In the genomic region with DNA sequence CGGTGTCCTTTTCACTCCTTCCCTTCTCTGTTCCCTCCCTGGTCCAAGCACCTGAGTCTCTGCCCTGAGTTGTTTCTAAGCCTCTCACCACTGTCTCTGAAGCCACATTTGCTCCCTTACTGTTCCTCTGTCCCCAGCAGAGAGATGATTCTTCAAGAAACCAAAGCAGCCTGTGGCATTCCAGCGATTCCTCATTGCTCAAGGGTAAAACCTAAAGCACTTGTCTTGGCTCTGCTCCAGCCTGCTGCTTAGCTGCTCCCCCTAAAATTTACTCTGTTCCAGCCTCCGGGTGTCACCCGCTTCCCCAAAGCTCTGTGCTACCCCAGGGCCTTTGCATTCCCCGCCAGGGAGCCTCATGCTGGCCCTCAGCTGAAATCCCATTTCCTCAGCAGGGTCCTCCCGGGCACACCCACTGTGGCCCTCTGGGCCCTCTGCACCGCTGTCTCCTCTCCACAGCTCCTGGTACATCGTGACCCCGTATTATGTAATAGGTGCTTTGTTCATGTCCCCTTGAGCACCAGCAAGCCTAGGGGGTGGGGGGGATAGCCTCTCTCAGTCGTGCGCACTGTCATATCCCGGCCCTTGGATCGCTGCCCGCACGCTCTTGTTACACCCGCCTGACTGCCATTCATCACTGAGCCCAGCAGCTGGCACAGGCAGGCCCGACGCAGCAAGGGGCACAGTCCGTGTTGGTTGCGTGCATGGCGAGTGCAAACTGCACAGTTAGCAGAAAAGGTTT, we compare ENCODE assay signal across 1 cellular context.
TF ChIP-seq lines count a peak whose summit lies in the region.

No MANE protein-coding gene starts in this region.

TF ChIP-seq in GM23338, 12 proteins besides CTCF, POLR2A, EP300 and RAD21:
- TF ChIP-seq, protein P1, sequence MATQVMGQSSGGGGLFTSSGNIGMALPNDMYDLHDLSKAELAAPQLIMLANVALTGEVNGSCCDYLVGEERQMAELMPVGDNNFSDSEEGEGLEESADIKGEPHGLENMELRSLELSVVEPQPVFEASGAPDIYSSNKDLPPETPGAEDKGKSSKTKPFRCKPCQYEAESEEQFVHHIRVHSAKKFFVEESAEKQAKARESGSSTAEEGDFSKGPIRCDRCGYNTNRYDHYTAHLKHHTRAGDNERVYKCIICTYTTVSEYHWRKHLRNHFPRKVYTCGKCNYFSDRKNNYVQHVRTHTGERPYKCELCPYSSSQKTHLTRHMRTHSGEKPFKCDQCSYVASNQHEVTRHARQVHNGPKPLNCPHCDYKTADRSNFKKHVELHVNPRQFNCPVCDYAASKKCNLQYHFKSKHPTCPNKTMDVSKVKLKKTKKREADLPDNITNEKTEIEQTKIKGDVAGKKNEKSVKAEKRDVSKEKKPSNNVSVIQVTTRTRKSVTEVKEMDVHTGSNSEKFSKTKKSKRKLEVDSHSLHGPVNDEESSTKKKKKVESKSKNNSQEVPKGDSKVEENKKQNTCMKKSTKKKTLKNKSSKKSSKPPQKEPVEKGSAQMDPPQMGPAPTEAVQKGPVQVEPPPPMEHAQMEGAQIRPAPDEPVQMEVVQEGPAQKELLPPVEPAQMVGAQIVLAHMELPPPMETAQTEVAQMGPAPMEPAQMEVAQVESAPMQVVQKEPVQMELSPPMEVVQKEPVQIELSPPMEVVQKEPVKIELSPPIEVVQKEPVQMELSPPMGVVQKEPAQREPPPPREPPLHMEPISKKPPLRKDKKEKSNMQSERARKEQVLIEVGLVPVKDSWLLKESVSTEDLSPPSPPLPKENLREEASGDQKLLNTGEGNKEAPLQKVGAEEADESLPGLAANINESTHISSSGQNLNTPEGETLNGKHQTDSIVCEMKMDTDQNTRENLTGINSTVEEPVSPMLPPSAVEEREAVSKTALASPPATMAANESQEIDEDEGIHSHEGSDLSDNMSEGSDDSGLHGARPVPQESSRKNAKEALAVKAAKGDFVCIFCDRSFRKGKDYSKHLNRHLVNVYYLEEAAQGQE (IDR thresholded peaks at IDR 0.05; ENCODE audit: unreplicated experiment), result no peak
- TF ChIP-seq EZH2 (IDR thresholded peaks at IDR 0.05; ENCODE audit: low read depth, unreplicated experiment) (no peak), NANOG (IDR thresholded peaks at IDR 0.05; ENCODE audit: borderline replicate concordance) (no peak)
- TF ChIP-seq, protein P2, sequence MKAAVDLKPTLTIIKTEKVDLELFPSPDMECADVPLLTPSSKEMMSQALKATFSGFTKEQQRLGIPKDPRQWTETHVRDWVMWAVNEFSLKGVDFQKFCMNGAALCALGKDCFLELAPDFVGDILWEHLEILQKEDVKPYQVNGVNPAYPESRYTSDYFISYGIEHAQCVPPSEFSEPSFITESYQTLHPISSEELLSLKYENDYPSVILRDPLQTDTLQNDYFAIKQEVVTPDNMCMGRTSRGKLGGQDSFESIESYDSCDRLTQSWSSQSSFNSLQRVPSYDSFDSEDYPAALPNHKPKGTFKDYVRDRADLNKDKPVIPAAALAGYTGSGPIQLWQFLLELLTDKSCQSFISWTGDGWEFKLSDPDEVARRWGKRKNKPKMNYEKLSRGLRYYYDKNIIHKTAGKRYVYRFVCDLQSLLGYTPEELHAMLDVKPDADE (IDR thresholded peaks at IDR 0.05), result no peak
